19 cellular contexts compared by ENCODE assay signal in genomic region chr5:74145904-74146303, GRCh38.
A peak's percentile ranks its signal among the peaks of the same experiment; 100 is the strongest.
DNase-seq lines count a peak whose midpoint lies in the region; ATAC-seq, FAIRE-seq and TF ChIP-seq lines count a peak whose summit lies in the region.
"Had no signal": no experiment of that assay in that cellular context is flagged by ENCODE, and none has a peak within 500 bp of the region (broad histone marks: within the 10 kb centered on the region; RNA-seq: fewer than 3 reads in every experiment).

No MANE protein-coding gene starts in this region.

- ATAC-seq in GM23338 (no peak), K562 (no peak), lower lobe of right lung (no peak), GM21367 (IDR thresholded peaks at IDR 0.05; ENCODE audit: unreplicated experiment) (no peak), HG03025 (IDR thresholded peaks at IDR 0.05; ENCODE audit: low FRiP score, unreplicated experiment) (no peak)

- BruUV-seq in K562 (replicated peaks; lab: Mats Ljungman, UMichigan), result no TSS peak

- no peak for TF ChIP-seq CTCF in GM23338 (conservative IDR thresholded peaks at IDR 0.05; ENCODE audit: low read depth in 2 of 2)
- TF ChIP-seq CTCF in K562 (IDR thresholded peaks at IDR 0.05 in 2 of 3, conservative IDR thresholded peaks at IDR 0.05 in 1 of 3; ENCODE audit: insufficient read depth in 2 of 3, low read depth in 1 of 3, low read length in 3 of 3), result no peak
- no peak for TF ChIP-seq CTCF in nephron (IDR thresholded peaks at IDR 0.05; ENCODE audit: unreplicated experiment in 3 of 3)
- TF ChIP-seq CTCF in lower lobe of right lung (IDR thresholded peaks at IDR 0.05), result no peak

- H3K4me1 Mint-ChIP-seq in GM23338 (peaks cover 2% of the 10 kb centered on the region; the same call in 1 of the 3 replicates), nephron (peaks cover 51% of the 10 kb centered on the region)
- H3K4me1 Mint-ChIP-seq: CD4-positive, alpha-beta memory T cell had no signal

- H3K4me1 ChIP-seq in GM23338 (ENCODE audit: insufficient read depth), result no peaks in the 10 kb centered on the region
- H3K4me1 ChIP-seq in K562 (replicated peaks in 1 of 2; ENCODE audit: control insufficient read depth in 2 of 2, insufficient read depth in 2 of 2, low read length in 2 of 2), result no peaks in the 10 kb centered on the region
- peaks cover 10% of the 10 kb centered on the region for H3K4me1 ChIP-seq in lower lobe of right lung
- H3K4me1 ChIP-seq: HAP-1 had no signal

- H3K27me3 ChIP-seq in GM23338 (ENCODE audit: insufficient read depth) (no peaks in the 10 kb centered on the region), K562 (ENCODE audit: control insufficient read depth in 2 of 2, insufficient read depth in 2 of 2, low read length in 2 of 2) (peaks cover 0 to 4% of the 10 kb centered on the region in 2 experiments; a peak in 2 of 5 replicates), lower lobe of right lung (ENCODE audit: low read depth) (no peaks in the 10 kb centered on the region)

- H3K9me3 ChIP-seq in K562 (replicated peaks; ENCODE audit: control insufficient read depth, insufficient read depth, low read depth, low read length) (no peaks in the 10 kb centered on the region), lower lobe of right lung (no peaks in the 10 kb centered on the region)
- H3K9me3 ChIP-seq: HAP-1 had no signal

- in situ Hi-C loops in K562 (cut with MboI), result no loop called here

- H3K9ac ChIP-seq in K562 (ENCODE audit: insufficient read depth in 1 of 2, low read depth in 2 of 2, low read length in 2 of 2), result no peak overlapping the region
- H3K9ac ChIP-seq: GM23248 had no signal

- H3K27ac ChIP-seq in GM23338 (ENCODE audit: low read depth), result no peak overlapping the region
- H3K27ac ChIP-seq in K562 (ENCODE audit: extremely low read depth, low read depth, low read length), result no peak overlapping the region
- no peak overlapping the region for H3K27ac ChIP-seq in lower lobe of right lung
- H3K27ac ChIP-seq: GM23248 had no signal

- 0% methylated on average over 9 of the region's 9 CpGs for WGBS in K562 (ENCODE audit: insufficient coverage, low coverage, missing lambda C conversion rate)

- H3F3A ChIP-seq in GM23338 (replicated peaks; ENCODE audit: low read depth), result no peaks in the 10 kb centered on the region

- H3K9me1 ChIP-seq in K562 (ENCODE audit: control insufficient read depth, insufficient read depth, low read length), result no peaks in the 10 kb centered on the region

- H3K27me3 Mint-ChIP-seq in GM23338 (ENCODE audit: insufficient read depth, low read depth, poor library complexity) (no peaks in the 10 kb centered on the region), nephron (ENCODE audit: low read depth) (no peaks in the 10 kb centered on the region)

- no peak for TF ChIP-seq POLR2A in K562 (conservative IDR thresholded peaks at IDR 0.05)

- H2AFZ ChIP-seq in GM23338 (no peak overlapping the region), K562 (ENCODE audit: low read depth, low read length) (no peak overlapping the region)
- H2AFZ ChIP-seq: GM23248 had no signal

- intact Hi-C loops in K562 (cut with micrococcal nuclease), result no loop called here
- intact Hi-C loops in lower lobe of right lung (cut with DNase I), result no loop called here

- peaks cover 27% of the 10 kb centered on the region; the same call in 1 of the 2 replicates for H3K9me2 ChIP-seq in GM23338 (ENCODE audit: insufficient read depth)

- H3K36me3 Mint-ChIP-seq in GM23338 (ENCODE audit: low read depth), result no peaks in the 10 kb centered on the region
- H3K36me3 Mint-ChIP-seq in nephron (ENCODE audit: low read depth), result no peaks in the 10 kb centered on the region
- H3K36me3 Mint-ChIP-seq: CD4-positive, alpha-beta memory T cell had no signal

- no peak for TF ChIP-seq RAD21 in K562 (CRISPR knock-in tag; conservative IDR thresholded peaks at IDR 0.05 in 1 of 2, IDR thresholded peaks at IDR 0.05 in 1 of 2)

- H3K27ac Mint-ChIP-seq in GM23338, result no peak overlapping the region
- H3K27ac Mint-ChIP-seq in nephron, result peak overlapping the region in 2 of 3 experiments; percentile 94 to 97
- H3K27ac Mint-ChIP-seq: CD4-positive, alpha-beta memory T cell; HFFc6 had no signal

- no peaks in the 10 kb centered on the region for H3K36me3 ChIP-seq in GM23338 (ENCODE audit: insufficient read depth)
- no peaks in the 10 kb centered on the region for H3K36me3 ChIP-seq in K562 (ENCODE audit: control insufficient read depth, insufficient read depth, low read length)
- H3K36me3 ChIP-seq in lower lobe of right lung, result no peaks in the 10 kb centered on the region
- H3K36me3 ChIP-seq: HAP-1 had no signal

- peak; percentile 24 for DNase-seq in ELF-1 (ENCODE audit: low read depth, low spot score)
- peak; percentile 8 for DNase-seq in GM23338 (ENCODE audit: low spot score)
- DNase-seq in K562 (ENCODE audit: extremely low read depth in 1 of 4, low spot score in 3 of 4), result no peak
- no peak for DNase-seq in lower lobe of right lung
- DNase-seq in ecto neural progenitor cell (ENCODE audit: low spot score), result no peak
- DNase-seq: C1 segment of cervical spinal cord, COR-L47, DMS53, DMS79 treated with DMSO at 0.1 percent for 48 hours, GM23248, HFFc6 had no signal

- POLR2A ChIA-PET in K562 (lab: Yijun Ruan, JAX), result no interaction called here

- TF ChIP-seq EP300 in K562 (IDR thresholded peaks at IDR 0.05; ENCODE audit: low read length), result no peak

- no peak overlapping the region for H3K4me3 ChIP-seq in GM23338
- no peak overlapping the region for H3K4me3 ChIP-seq in K562
- H3K4me3 ChIP-seq in lower lobe of right lung, result no peak overlapping the region
- H3K4me3 ChIP-seq: GM23248, HAP-1 had no signal

- no peaks in the 10 kb centered on the region for H4K20me1 ChIP-seq in GM23338 (replicated peaks; ENCODE audit: insufficient read depth)
- no peaks in the 10 kb centered on the region for H4K20me1 ChIP-seq in K562 (replicated peaks; ENCODE audit: control insufficient read depth, insufficient read depth, low read length)

- H3K4me2 ChIP-seq in GM23338 (no peak overlapping the region), K562 (ENCODE audit: insufficient read depth, low read length) (no peak overlapping the region)

- no peaks in the 10 kb centered on the region for H3K9me3 Mint-ChIP-seq in GM23338
- no peaks in the 10 kb centered on the region for H3K9me3 Mint-ChIP-seq in nephron
- H3K9me3 Mint-ChIP-seq: HFFc6 had no signal

- H3K79me2 ChIP-seq in GM23338 (replicated peaks; ENCODE audit: insufficient read depth) (no peaks in the 10 kb centered on the region), K562 (ENCODE audit: control insufficient read depth, insufficient read depth, low read length) (no peaks in the 10 kb centered on the region)

- no peak for FAIRE-seq in K562 (lab: Jason Lieb, UNC)
- FAIRE-seq: G401.6, GM12892, H54 had no signal

- H3K4me3 Mint-ChIP-seq in GM23338 (no peak overlapping the region), nephron (no peak overlapping the region)
- H3K4me3 Mint-ChIP-seq: CD4-positive, alpha-beta memory T cell; HFFc6 had no signal

- CTCF ChIA-PET in K562 (lab: Yijun Ruan, JAX; ENCODE audit: low intra/inter-chr PET ratio), result no interaction called here

TF ChIP-seq in GM23338, 12 proteins besides CTCF, POLR2A, EP300 and RAD21 (continues in another document):
- TF ChIP-seq REST (IDR thresholded peaks at IDR 0.05; ENCODE audit: unreplicated experiment), result no peak

TF ChIP-seq in K562, 482 proteins besides CTCF, POLR2A, EP300 and RAD21 (continues in another document):
- no peak for TF ChIP-seq ARHGAP35 (IDR thresholded peaks at IDR 0.05; ENCODE audit: partially characterized antibody)
- peak; percentile 29; the same call in 1 of the 2 replicates for TF ChIP-seq ATF7 (IDR thresholded peaks at IDR 0.05)
- no peak for TF ChIP-seq GTF2B (IDR thresholded peaks at IDR 0.05; ENCODE audit: extremely low read depth, insufficient read length)
- no peak for TF ChIP-seq SMAD2 (IDR thresholded peaks at IDR 0.05; ENCODE audit: low read depth, low read length)
- no peak for TF ChIP-seq HSF4 (CRISPR knock-in tag; IDR thresholded peaks at IDR 0.05; ENCODE audit: borderline replicate concordance)
- no peak for TF ChIP-seq ZNF197 (CRISPR knock-in tag; IDR thresholded peaks at IDR 0.05; ENCODE audit: low read depth)
- TF ChIP-seq KLF1 (tag; IDR thresholded peaks at IDR 0.05), result no peak
- no peak for TF ChIP-seq BRCA1 (IDR thresholded peaks at IDR 0.05)
- TF ChIP-seq BRCA1 (CRISPR knock-in tag; IDR thresholded peaks at IDR 0.05), result no peak
- no peak for TF ChIP-seq ATF6 (CRISPR knock-in tag; IDR thresholded peaks at IDR 0.05)
- TF ChIP-seq YY1 (IDR thresholded peaks at IDR 0.05; ENCODE audit: borderline replicate concordance in 1 of 3, control insufficient read depth in 1 of 3, extremely low read depth in 1 of 3, insufficient read depth in 3 of 3, insufficient read length in 1 of 3, insufficient replicate concordance in 2 of 3, low read depth in 1 of 3, low read length in 2 of 3), result no peak
- no peak for TF ChIP-seq CREBBP (IDR thresholded peaks at IDR 0.05; ENCODE audit: low read depth, low read length)

Comparison
In these comparisons a context has a peak if more than half of its experiments do, and no peak if none do; other contexts are left out.
1. DNase-seq: peak in ELF-1 (single experiment) and GM23338 (single experiment); none in K562 (0 of 4), lower lobe of right lung (single experiment) and ecto neural progenitor cell (single experiment).